Comparison of ENCODE assay signal across 20 cellular contexts in genomic region chr13:26344980-26345379, GRCh38.
"Had no signal": no experiment of that assay in that cellular context is flagged by ENCODE, and none has a peak within 500 bp of the region (broad histone marks: within the 10 kb centered on the region; RNA-seq: fewer than 3 reads in every experiment).

No MANE protein-coding gene starts in this region.

- DNase-seq: effector memory CD8-positive, alpha-beta T cell; esophagus squamous epithelium; immature natural killer cell; kidney; left colon; left ventricle myocardium superior; mesenchymal stem cell; midbrain; occipital lobe; pancreas; spleen; stimulated activated CD4-positive, alpha-beta T cell treated with anti-CD3 and anti-CD28 coated beads, Interleukin-15, amount 100 ng/mL, for 24 hours; stimulated activated CD4-positive, alpha-beta T cell treated with anti-CD3 and anti-CD28 coated beads, Interleukin-1b, Interleukin-23, amount 100 ng/mL, for 48 hours; stimulated activated CD4-positive, alpha-beta T cell treated with anti-CD3 and anti-CD28 coated beads, Interleukin-4, amount 100 ng/mL, for 24 hours; stimulated activated naive CD8-positive, alpha-beta T cell treated with anti-CD3 and anti-CD28 coated beads, Interleukin-15, amount 100 ng/mL, for 72 hours; testis; transverse colon had no signal

- H3K27ac ChIP-seq: epithelial cell of prostate, esophagus squamous epithelium, foreskin keratinocyte, pancreas, spleen, testis, transverse colon had no signal

- H3K4me1 ChIP-seq: esophagus squamous epithelium, foreskin keratinocyte, spleen, testis, transverse colon had no signal

- H3K4me3 ChIP-seq: esophagus squamous epithelium, lung, pancreas, spleen, testis, transverse colon had no signal

- H3K36me3 ChIP-seq: pancreas had no signal

- H3K27me3 ChIP-seq: esophagus squamous epithelium, foreskin keratinocyte, pancreas, spleen, testis, transverse colon had no signal

- H3K9me3 ChIP-seq: esophagus squamous epithelium, pancreas, spleen, testis, transverse colon had no signal
